ENCODE assay signal across 8 cellular contexts in the genomic region with DNA sequence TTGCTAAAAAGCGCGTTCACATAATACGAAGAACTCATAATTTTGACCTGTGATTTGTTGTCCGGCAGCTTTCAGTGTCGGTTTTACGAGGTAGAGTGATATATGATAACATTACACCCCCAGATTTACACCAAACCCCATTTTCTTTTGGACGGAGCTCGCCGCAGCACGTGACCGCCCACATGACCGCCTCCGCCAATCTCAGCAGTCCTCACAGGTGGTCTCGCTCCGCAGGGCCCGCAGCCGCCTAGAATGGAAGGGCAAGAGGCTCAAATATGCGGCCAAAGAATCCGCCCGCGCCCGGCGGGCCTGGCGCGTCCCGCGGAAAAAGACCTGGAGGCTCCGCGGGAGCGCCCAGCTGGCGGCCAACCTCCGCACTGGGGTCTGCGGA. TPM values are rescaled to one million over a fixed set of nuclear protein-coding genes. Genes with fewer than 3 reads are reported as not detected.
A peak's percentile ranks its signal among the peaks of the same experiment; 100 is the strongest.
DNase-seq lines count a peak whose midpoint lies in the region; ATAC-seq, FAIRE-seq and TF ChIP-seq lines count a peak whose summit lies in the region.

A gene (minus strand): TSS at position 168 of the 391 bp plus-strand sequence. CDS start 130 bp downstream, at position 38.

- H3K9me3 ChIP-seq in lung (ENCODE audit: control insufficient read depth in 2 of 2, insufficient read depth in 1 of 2, low read length in 1 of 2), result no peaks in the 10 kb centered on the region

- H3K27ac Mint-ChIP-seq in activated naive CD8-positive, alpha-beta T cell treated with anti-CD3 and anti-CD28 coated beads, Interleukin-2, amount 10 ng/mL, durations not matched to agents 7 days and 5 days, result peak within 1 kb of the TSS; percentile 79

- H3K27ac ChIP-seq in lung (ENCODE audit: low read depth in 1 of 2, low read length in 1 of 2), result peak within 1 kb of the TSS in 1 of 2 donors; percentile 78

- H3K27me3 ChIP-seq in lung (ENCODE audit: control insufficient read depth, insufficient read depth), result no peaks in the 10 kb centered on the region

- no peaks in the 10 kb centered on the region for H3K36me3 ChIP-seq in lung (ENCODE audit: control insufficient read depth in 2 of 2, insufficient read depth in 2 of 2, low read length in 2 of 2)

- peaks cover 3 to 13% of the 10 kb centered on the region in 2 donors for H3K4me1 ChIP-seq in lung (ENCODE audit: control insufficient read depth in 2 of 2, insufficient read depth in 2 of 2, low read length in 2 of 2)

- 1 to 2% methylated on average over 32 to 33 of the region's 33 CpGs for WGBS in lung, 2 donors

- no peaks in the 10 kb centered on the region for H3K9me3 Mint-ChIP-seq in activated naive CD8-positive, alpha-beta T cell treated with anti-CD3 and anti-CD28 coated beads, Interleukin-2, amount 10 ng/mL, durations not matched to agents 7 days and 5 days

- POLR2A ChIA-PET in activated naive CD8-positive, alpha-beta T cell treated with anti-CD3 and anti-CD28 coated beads, Interleukin-2, amount 10 ng/mL, durations not matched to agents 7 days and 5 days (lab: Charles Lee), result no interaction called here

- peak; percentile 95 for DNase-seq in Daoy (ENCODE audit: low read depth)
- peak; percentile 92 for DNase-seq in LoVo (ENCODE audit: low spot score)
- no peak for DNase-seq in activated naive CD8-positive, alpha-beta T cell treated with anti-CD3 and anti-CD28 coated beads, Interleukin-2, amount 10 ng/mL, durations not matched to agents 7 days and 5 days
- no peak for DNase-seq in lung (ENCODE audit: low spot score)
- peak; percentile 80 for DNase-seq in urothelium cell line (ENCODE audit: low spot score)
- DNase-seq in NCI-H774 (lab: John Stamatoyannopoulos, UW), result no peak
- no peak for DNase-seq in dedifferentiated amniotic fluid mesenchymal stem cell (ENCODE audit: extremely low spot score)
- no peak for DNase-seq in middle frontal gyrus (ENCODE audit: extremely low spot score, low spot score)

- peaks cover 85% of the 10 kb centered on the region for H3K27me3 Mint-ChIP-seq in activated naive CD8-positive, alpha-beta T cell treated with anti-CD3 and anti-CD28 coated beads, Interleukin-2, amount 10 ng/mL, durations not matched to agents 7 days and 5 days

- peak within 1 kb of the TSS; percentile 28 for H3K4me3 Mint-ChIP-seq in activated naive CD8-positive, alpha-beta T cell treated with anti-CD3 and anti-CD28 coated beads, Interleukin-2, amount 10 ng/mL, durations not matched to agents 7 days and 5 days

- FAIRE-seq in urothelium cell line (lab: Jason Lieb, UNC), result no peak

- H3K4me1 Mint-ChIP-seq in activated naive CD8-positive, alpha-beta T cell treated with anti-CD3 and anti-CD28 coated beads, Interleukin-2, amount 10 ng/mL, durations not matched to agents 7 days and 5 days, result peaks cover 33% of the 10 kb centered on the region

- peak within 1 kb of the TSS; percentile 47 for H3K4me3 ChIP-seq in lung

- ATAC-seq in activated naive CD8-positive, alpha-beta T cell treated with anti-CD3 and anti-CD28 coated beads, Interleukin-2, amount 10 ng/mL, durations not matched to agents 7 days and 5 days (ENCODE audit: low read depth), result no peak
- no peak for ATAC-seq in lung (ENCODE audit: insufficient read depth, low FRiP score)

- no peak for TF ChIP-seq CTCF in lung (IDR thresholded peaks at IDR 0.05; ENCODE audit: control extremely low read depth, extremely low read depth)

- H3K36me3 Mint-ChIP-seq in activated naive CD8-positive, alpha-beta T cell treated with anti-CD3 and anti-CD28 coated beads, Interleukin-2, amount 10 ng/mL, durations not matched to agents 7 days and 5 days, result no peaks in the 10 kb centered on the region

RNA-seq across cellular contexts. Expression of the gene that starts here (rescaled TPM):
- total RNA-seq in Daoy (2014; rRNA removed; shearing (Covaris generic)), result 21.7 and 24.4 TPM in 2 replicates
- total RNA-seq in activated naive CD8-positive, alpha-beta T cell treated with anti-CD3 and anti-CD28 coated beads, Interleukin-2, amount 10 ng/mL, durations not matched to agents 7 days and 5 days, result not detected
- 1 to 10 TPM; 1.1 to 2.2 TPM for total RNA-seq in lung
- 1 to 10 TPM; 1.0 to 1.7 TPM for polyA plus RNA-seq in lung

Comparison
In these comparisons a context has a peak if more than half of its experiments do, and no peak if none do; other contexts are left out.
1. DNase-seq: peak in Daoy (single experiment), LoVo (single experiment) and urothelium cell line (single experiment); none in activated naive CD8-positive, alpha-beta T cell treated with anti-CD3 and anti-CD28 coated beads, Interleukin-2, amount 10 ng/mL, durations not matched to agents 7 days and 5 days (single experiment), lung (single experiment), NCI-H774 (single experiment), dedifferentiated amniotic fluid mesenchymal stem cell (single experiment) and middle frontal gyrus (single experiment).